In the genomic region with DNA sequence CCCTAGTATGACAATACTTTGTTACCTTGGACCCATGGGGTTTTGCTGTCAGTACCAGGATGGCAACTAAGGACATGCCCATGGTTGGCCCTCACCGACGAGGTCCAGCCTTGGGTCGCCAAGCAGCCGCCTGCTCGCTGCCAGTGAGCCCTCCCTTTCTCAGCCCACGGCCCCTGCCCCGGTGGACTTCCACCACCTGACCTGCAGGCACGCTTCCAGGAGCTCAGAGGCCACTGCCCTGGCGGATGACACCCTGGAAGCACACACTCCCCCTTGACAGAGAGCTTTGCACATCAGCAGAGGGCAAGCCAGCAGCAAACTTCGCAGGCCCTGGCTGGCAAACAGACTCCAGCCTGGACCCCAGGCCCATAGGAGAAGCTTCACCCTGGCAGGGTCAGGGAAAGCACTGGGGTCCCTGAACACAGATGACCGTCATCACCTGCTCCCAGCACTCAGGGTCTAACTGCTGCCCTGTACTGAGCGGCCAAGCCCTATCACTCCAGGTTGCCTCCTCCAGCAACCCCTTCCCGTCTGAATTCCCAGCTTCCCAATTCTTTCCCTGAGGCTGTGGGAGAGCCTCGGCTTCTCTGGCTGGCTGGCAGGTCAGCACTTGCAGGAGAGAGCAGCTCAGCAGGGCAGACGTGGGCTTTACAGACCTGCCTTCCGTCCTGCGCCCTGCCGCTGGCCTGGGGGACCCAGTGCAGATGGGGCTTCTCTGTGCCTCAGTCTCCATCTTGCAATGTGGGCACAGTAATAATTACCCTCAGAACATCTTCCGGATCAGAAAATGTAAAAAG, we compare ENCODE assay signal across 16 cellular contexts. TPM values are rescaled to one million over a fixed set of nuclear protein-coding genes. Genes with fewer than 3 reads are reported as not detected.
DNase-seq lines count a peak whose midpoint lies in the region; ATAC-seq and TF ChIP-seq lines count a peak whose summit lies in the region.
"Had no signal": no experiment of that assay in that cellular context is flagged by ENCODE, and none has a peak within 500 bp of the region (broad histone marks: within the 10 kb centered on the region; RNA-seq: fewer than 3 reads in every experiment).

No MANE protein-coding gene starts in this region.

- no peak overlapping the region for H3K4me3 ChIP-seq in mucosa of descending colon
- no peak overlapping the region for H3K4me3 ChIP-seq in tibial artery
- no peak overlapping the region for H3K4me3 ChIP-seq in OCI-LY7 (ENCODE audit: low read depth, low read length, poor library complexity, severe bottlenecking)
- H3K4me3 ChIP-seq: left lung, skin epidermis, vagina had no signal

- H3K79me2 ChIP-seq in OCI-LY7 (ENCODE audit: insufficient read depth, low read depth, low read length): no peaks in the 10 kb centered on the region

- DNase-seq in RWPE1 (ENCODE audit: low spot score) (peak; percentile 38), foreskin keratinocyte (peak; percentile 34 to 59), mucosa of descending colon (peak in 2 of 3 donors; percentile 62 to 66), tibial artery (no peak), NCI-H1694 (lab: John Stamatoyannopoulos, UW) (no peak), DMS 273 treated with DMSO at 0.1 percent for 48 hours (lab: John Stamatoyannopoulos, UW) (no peak), OCI-LY7 (ENCODE audit: low spot score) (no peak)
- DNase-seq: activated CD4-positive, alpha-beta memory T cell treated with anti-CD3 and anti-CD28 coated beads, Interleukin-2, amount 10 ng/mL, durations not matched to agents 7 days and 5 days; BE2C; DMS53; natural killer cell; SK-N-SH; stimulated activated naive B cell treated with anti-CD40 and anti-IgM and Interleukin-4, amounts not matched to agents 10 μg/mL and 1 μg/mL and 100 μg/mL, for 72 hours had no signal

- no peaks in the 10 kb centered on the region for H3K9me2 ChIP-seq in OCI-LY7 (ENCODE audit: insufficient read depth, low read length)
- H3K9me2 ChIP-seq: SK-N-SH had no signal

- H3K27me3 ChIP-seq in foreskin keratinocyte (peaks cover 15% of the 10 kb centered on the region), tibial artery (no peaks in the 10 kb centered on the region)
- H3K27me3 ChIP-seq: BE2C, vagina had no signal

- H3K4me1 ChIP-seq in foreskin keratinocyte (peaks cover 8% of the 10 kb centered on the region), mucosa of descending colon (ENCODE audit: low read depth) (peaks cover 15% of the 10 kb centered on the region), tibial artery (peaks cover 0 to 36% (median 24%) of the 10 kb centered on the region in 4 donors), OCI-LY7 (ENCODE audit: insufficient read depth, low read length, poor library complexity, severe bottlenecking) (peaks cover 16% of the 10 kb centered on the region)
- H3K4me1 ChIP-seq: BE2C had no signal

- H3K9me3 ChIP-seq in mucosa of descending colon: no peaks in the 10 kb centered on the region
- no peaks in the 10 kb centered on the region for H3K9me3 ChIP-seq in tibial artery
- H3K9me3 ChIP-seq in OCI-LY7 (ENCODE audit: low read length): no peaks in the 10 kb centered on the region
- H3K9me3 ChIP-seq: BE2C, left lung, SK-N-SH, vagina had no signal

- CTCF ChIA-PET in RWPE1 (lab: Yijun Ruan, JAX): interaction anchor here (0.6 kb wide), 1 partner anchor 35 kb away, joined by 4 read pairs; no protein-coding TSS in a partner anchor
- CTCF ChIA-PET in OCI-LY7 (lab: Charles Lee; ENCODE audit: unreplicated experiment): no interaction called here

- intact Hi-C loops in mucosa of descending colon (cut with DNase I, micrococcal nuclease): no loop called here
- intact Hi-C loops in tibial artery (cut with DNase I; ENCODE audit: low total_unique reads): no loop called here
- intact Hi-C loops in OCI-LY7 (cut with micrococcal nuclease; ENCODE audit: unreplicated experiment): no loop called here

- no peak overlapping the region for H2AFZ ChIP-seq in OCI-LY7 (ENCODE audit: low read length)

- H4K20me1 ChIP-seq in OCI-LY7 (ENCODE audit: insufficient read depth, low read length): no peaks in the 10 kb centered on the region

- H3K36me3 ChIP-seq in mucosa of descending colon (ENCODE audit: low read depth) (no peaks in the 10 kb centered on the region), tibial artery (peaks cover 0 to under 1% (median 0%) of the 10 kb centered on the region in 3 donors), OCI-LY7 (ENCODE audit: insufficient read depth, low read length) (no peaks in the 10 kb centered on the region)
- H3K36me3 ChIP-seq: BE2C, left lung, vagina had no signal

- ATAC-seq in foreskin keratinocyte (peak; percentile 43), mucosa of descending colon (no peak)
- ATAC-seq: left lung; natural killer cell; stimulated activated naive B cell treated with anti-CD40 and anti-IgM and Interleukin-4, amounts not matched to agents 10 μg/mL and 1 μg/mL and 100 μg/mL, for 72 hours had no signal

- no peak overlapping the region for H3K4me2 ChIP-seq in OCI-LY7 (ENCODE audit: low read length)
- H3K4me2 ChIP-seq: SK-N-SH had no signal

- TF ChIP-seq CTCF in RWPE1 (conservative IDR thresholded peaks at IDR 0.05; ENCODE audit: low read depth) (no peak), foreskin keratinocyte (conservative IDR thresholded peaks at IDR 0.05) (no peak), mucosa of descending colon (IDR thresholded peaks at IDR 0.05) (no peak), tibial artery (IDR thresholded peaks at IDR 0.05) (no peak), OCI-LY7 (conservative IDR thresholded peaks at IDR 0.05; ENCODE audit: low read length) (no peak)

- H3K27ac ChIP-seq in RWPE1 (peak overlapping the region; percentile 62), foreskin keratinocyte (no peak overlapping the region), tibial artery (peak overlapping the region; percentile 98 to 99), OCI-LY7 (ENCODE audit: low read depth, low read length, poor library complexity, severe bottlenecking) (no peak overlapping the region)
- H3K27ac ChIP-seq: left lung had no signal

- BruUV-seq in OCI-LY7 (replicated peaks; lab: Mats Ljungman, UMichigan): no TSS peak

- POLR2A ChIA-PET in RWPE1 (lab: Yijun Ruan, JAX; ENCODE audit: low non-redundant PET): no interaction called here
- POLR2A ChIA-PET in OCI-LY7 (lab: Charles Lee): no interaction called here

RNA-seq across cellular contexts. Expression of a gene that starts 2.7 kb away (rescaled TPM):
- 9.1 and 10.0 TPM in 2 replicates for total RNA-seq in foreskin keratinocyte
- polyA plus RNA-seq in foreskin keratinocyte: 2.1 and 3.2 TPM in 2 replicates
- 10 to 100 TPM; 57.9 to 81.4 (median 58.5) TPM for total RNA-seq in mucosa of descending colon
- 0.90 and 3.3 TPM in 2 replicates for total RNA-seq in OCI-LY7 (2014; rRNA removed; shearing (Covaris generic))
- 10.5 and 16.4 TPM in 2 replicates for total RNA-seq in OCI-LY7 (2022)

Comparison
In these comparisons a context has a peak if more than half of its experiments do, and no peak if none do; other contexts are left out.
1. DNase-seq: peak in RWPE1 (single experiment), foreskin keratinocyte (2 of 2) and mucosa of descending colon (2 of 3); none in tibial artery (0 of 2), NCI-H1694 (single experiment), DMS 273 treated with DMSO at 0.1 percent for 48 hours (single experiment) and OCI-LY7 (single experiment).
2. H3K27ac ChIP-seq: peak in RWPE1 (single experiment) and tibial artery (2 of 2); none in foreskin keratinocyte (single experiment) and OCI-LY7 (single experiment).